Comparison of ENCODE assay signal across 12 cellular contexts in genomic region chr6:167550936-167551633, GRCh38.
DNase-seq lines count a peak whose midpoint lies in the region; ATAC-seq and TF ChIP-seq lines count a peak whose summit lies in the region.
"Had no signal": no experiment of that assay in that cellular context is flagged by ENCODE, and none has a peak within 500 bp of the region (broad histone marks: within the 10 kb centered on the region; RNA-seq: fewer than 3 reads in every experiment).

No MANE protein-coding gene starts in this region.

- H3K27me3 Mint-ChIP-seq in MCF 10A (ENCODE audit: insufficient read depth, unreplicated experiment) = peaks cover 19% of the 10 kb centered on the region
- H3K27me3 Mint-ChIP-seq: activated T-helper 17 cell treated with anti-CD3 and anti-CD28 coated beads, Interleukin-2, amount 50 U/mL, for 72 hours had no signal

- H3K4me3 ChIP-seq in breast epithelium (peak overlapping the region in 1 of 3 donors; percentile 19), vagina (no peak overlapping the region)
- H3K4me3 ChIP-seq: A549 had no signal

- no peak overlapping the region for H3K27ac Mint-ChIP-seq in MCF 10A (ENCODE audit: low read depth, unreplicated experiment)
- H3K27ac Mint-ChIP-seq: activated T-helper 17 cell treated with anti-CD3 and anti-CD28 coated beads, Interleukin-2, amount 50 U/mL, for 72 hours had no signal

- peak; percentile 95 to 96 for ATAC-seq in left cardiac atrium
- ATAC-seq: A549; activated CD4-positive, CD25-positive, alpha-beta regulatory T cell treated with anti-CD3 and anti-CD28 coated beads, Interleukin-2, amount 50 U/mL, for 24 hours; activated T-helper 17 cell treated with anti-CD3 and anti-CD28 coated beads, Interleukin-2, amount 50 U/mL, for 72 hours had no signal

- no peak for TF ChIP-seq POLR2A in breast epithelium (IDR thresholded peaks at IDR 0.05)
- no peak for TF ChIP-seq POLR2A in vagina (IDR thresholded peaks at IDR 0.05)

- H3K4me1 Mint-ChIP-seq in MCF 10A (ENCODE audit: insufficient read depth, unreplicated experiment) = no peaks in the 10 kb centered on the region
- H3K4me1 Mint-ChIP-seq: activated T-helper 17 cell treated with anti-CD3 and anti-CD28 coated beads, Interleukin-2, amount 50 U/mL, for 72 hours had no signal

- CTCF ChIA-PET in MCF 10A (lab: Yijun Ruan, JAX) = no interaction called here

- DNase-seq in breast epithelium (ENCODE audit: low spot score in 2 of 2) (no peak), MCF 10A (ENCODE audit: unreplicated experiment) (no peak), left cardiac atrium (peak; percentile 93), occipital lobe (lab: John Stamatoyannopoulos, UW) (peak; percentile 5), vagina (ENCODE audit: extremely low spot score in 2 of 2) (no peak), activated gamma-delta T cell (lab: John Stamatoyannopoulos, UW) (no peak), NCI-H524 treated with DMSO at 0.1 percent for 48 hours (lab: John Stamatoyannopoulos, UW) (no peak), NCI-H187 (lab: John Stamatoyannopoulos, UW) (no peak)
- DNase-seq: effector CD4-positive, alpha-beta T cell had no signal

- H3K9me3 Mint-ChIP-seq in MCF 10A (ENCODE audit: unreplicated experiment) = peaks cover 22% of the 10 kb centered on the region

- intact Hi-C loops in breast epithelium (cut with DNase I; ENCODE audit: low total_unique reads) = no loop called here
- intact Hi-C loops in MCF 10A (cut with micrococcal nuclease) = no loop called here
- intact Hi-C loops in left cardiac atrium (cut with DNase I) = no loop called here
- intact Hi-C loops in vagina (cut with DNase I) = no loop called here

- TF ChIP-seq CTCF in breast epithelium (IDR thresholded peaks at IDR 0.05) = no peak
- no peak for TF ChIP-seq CTCF in MCF 10A (IDR thresholded peaks at IDR 0.05; ENCODE audit: unreplicated experiment)
- no peak for TF ChIP-seq CTCF in vagina (IDR thresholded peaks at IDR 0.05)

- BruUV-seq in MCF 10A (replicated peaks; lab: Mats Ljungman, UMichigan) = no TSS peak

- H3K4me3 Mint-ChIP-seq in MCF 10A (ENCODE audit: unreplicated experiment) = no peak overlapping the region
- H3K4me3 Mint-ChIP-seq: activated T-helper 17 cell treated with anti-CD3 and anti-CD28 coated beads, Interleukin-2, amount 50 U/mL, for 72 hours had no signal

- POLR2A ChIA-PET in MCF 10A (lab: Yijun Ruan, JAX) = no interaction called here

- no peaks in the 10 kb centered on the region for H3K27me3 ChIP-seq in breast epithelium
- no peaks in the 10 kb centered on the region for H3K27me3 ChIP-seq in vagina

- no peaks in the 10 kb centered on the region for H3K4me1 ChIP-seq in breast epithelium
- H3K4me1 ChIP-seq in vagina = peaks cover 24% of the 10 kb centered on the region

- no peaks in the 10 kb centered on the region for H3K36me3 Mint-ChIP-seq in MCF 10A (ENCODE audit: insufficient read depth, unreplicated experiment)

- H3K9me3 ChIP-seq in breast epithelium (peaks cover 6 to 8% of the 10 kb centered on the region in 2 donors), vagina (no peaks in the 10 kb centered on the region)
- H3K9me3 ChIP-seq: A549 had no signal

- H3K27ac ChIP-seq in breast epithelium (peak overlapping the region; percentile 17 to 36), vagina (peak overlapping the region; percentile 83)
- H3K27ac ChIP-seq: A549 had no signal

- H3K36me3 ChIP-seq in breast epithelium = no peaks in the 10 kb centered on the region
- no peaks in the 10 kb centered on the region for H3K36me3 ChIP-seq in vagina

Comparison
In these comparisons a context has a peak if more than half of its experiments do, and no peak if none do; other contexts are left out.
1. DNase-seq: peak in left cardiac atrium (single experiment) and occipital lobe (single experiment); none in breast epithelium (0 of 2), MCF 10A (single experiment), vagina (0 of 2), activated gamma-delta T cell (single experiment), NCI-H524 treated with DMSO at 0.1 percent for 48 hours (single experiment) and NCI-H187 (0 of 2).